Comparison of ENCODE assay signal across 31 cellular contexts in genomic region chr12:98817779-98818178, GRCh38.
"Had no signal": no experiment of that assay in that cellular context is flagged by ENCODE, and none has a peak within 500 bp of the region (broad histone marks: within the 10 kb centered on the region; RNA-seq: fewer than 3 reads in every experiment).

No MANE protein-coding gene starts in this region.

- ATAC-seq: activated CD8-positive, alpha-beta memory T cell treated with anti-CD3 and anti-CD28 coated beads, Interleukin-2, amount 10 ng/mL, durations not matched to agents 7 days and 5 days; activated naive CD8-positive, alpha-beta T cell treated with anti-CD3 and anti-CD28 coated beads, Interleukin-2, amount 50 U/mL, for 24 hours; Panc1 had no signal

- H3K27ac ChIP-seq: WERI-Rb-1 had no signal

- H3K27ac Mint-ChIP-seq: activated CD4-positive, alpha-beta memory T cell treated with anti-CD3 and anti-CD28 coated beads, Interleukin-2, amount 10 ng/mL, durations not matched to agents 7 days and 5 days; activated CD8-positive, alpha-beta memory T cell treated with anti-CD3 and anti-CD28 coated beads, Interleukin-2, amount 10 ng/mL, durations not matched to agents 7 days and 5 days; activated naive CD4-positive, alpha-beta T cell treated with anti-CD3 and anti-CD28 coated beads, Interleukin-2, amount 10 ng/mL, durations not matched to agents 7 days and 5 days; activated naive CD8-positive, alpha-beta T cell; activated naive CD8-positive, alpha-beta T cell treated with anti-CD3 and anti-CD28 coated beads, Interleukin-2, amount 50 U/mL, for 24 hours had no signal

- DNase-seq: activated CD4-positive, alpha-beta memory T cell treated with anti-CD3 and anti-CD28 coated beads, Interleukin-2, amount 10 ng/mL, durations not matched to agents 7 days and 5 days; activated CD4-positive, alpha-beta T cell treated with anti-CD3 and anti-CD28 coated beads for 1 hour; activated CD4-positive, alpha-beta T cell treated with anti-CD3 and anti-CD28 coated beads for 48 hours; activated CD4-positive, CD25-positive, alpha-beta regulatory T cell; activated CD8-positive, alpha-beta memory T cell treated with anti-CD3 and anti-CD28 coated beads for 24 hours; activated CD8-positive, alpha-beta memory T cell treated with anti-CD3 and anti-CD28 coated beads, Interleukin-2, amount 10 ng/mL, durations not matched to agents 7 days and 5 days; activated CD8-positive, alpha-beta memory T cell treated with anti-CD3 and anti-CD28 coated beads, Interleukin-2, amount 50 U/mL, for 48 hours; activated effector memory CD4-positive, alpha-beta T cell treated with Interleukin-2 at 50 U/mL for 16 hours; activated naive CD4-positive, alpha-beta T cell treated with anti-CD3 and anti-CD28 coated beads, Interleukin-2, amount 10 ng/mL, durations not matched to agents 7 days and 5 days; activated naive CD8-positive, alpha-beta T cell treated with anti-CD3 and anti-CD28 coated beads, Interleukin-2, amount 50 U/mL, for 24 hours; activated T-cell treated with anti-CD3 and anti-CD28 coated beads, Interleukin-2, amount 50 U/mL, for 48 hours; anterior cingulate cortex; caudate nucleus; Kasumi-1; KG1; MG63; MV-4-11; NCI-H1092; NCI-H1436 treated with DMSO at 0.1 percent for 48 hours; NCI-H1694 treated with DMSO at 0.1 percent for 48 hours; NCI-H2029; NCI-H446; NCI-H510A treated with DMSO at 0.1 percent for 48 hours; NCI-H526 treated with DMSO at 0.1 percent for 48 hours; NCI-H774; SHP77 treated with DMSO at 0.1 percent for 48 hours; T1000; WERI-Rb-1 had no signal

- H3K27me3 Mint-ChIP-seq: brain had no signal

- H3K27me3 ChIP-seq: MG63 had no signal

- H3K4me1 Mint-ChIP-seq: activated CD4-positive, alpha-beta memory T cell treated with anti-CD3 and anti-CD28 coated beads, Interleukin-2, amount 10 ng/mL, durations not matched to agents 7 days and 5 days; activated CD8-positive, alpha-beta memory T cell treated with anti-CD3 and anti-CD28 coated beads, Interleukin-2, amount 10 ng/mL, durations not matched to agents 7 days and 5 days; activated naive CD4-positive, alpha-beta T cell treated with anti-CD3 and anti-CD28 coated beads, Interleukin-2, amount 10 ng/mL, durations not matched to agents 7 days and 5 days; activated naive CD8-positive, alpha-beta T cell treated with anti-CD3 and anti-CD28 coated beads, Interleukin-2, amount 50 U/mL, for 24 hours had no signal

- H3K9me3 ChIP-seq: MG63 had no signal

- H3K36me3 ChIP-seq: MG63, WERI-Rb-1 had no signal

- H3K9me3 Mint-ChIP-seq: activated CD4-positive, alpha-beta memory T cell treated with anti-CD3 and anti-CD28 coated beads, Interleukin-2, amount 10 ng/mL, durations not matched to agents 7 days and 5 days; activated naive CD4-positive, alpha-beta T cell treated with anti-CD3 and anti-CD28 coated beads, Interleukin-2, amount 10 ng/mL, durations not matched to agents 7 days and 5 days; activated naive CD8-positive, alpha-beta T cell treated with anti-CD3 and anti-CD28 coated beads, Interleukin-2, amount 50 U/mL, for 24 hours; brain had no signal

- H3K4me3 Mint-ChIP-seq: activated CD4-positive, alpha-beta memory T cell treated with anti-CD3 and anti-CD28 coated beads, Interleukin-2, amount 10 ng/mL, durations not matched to agents 7 days and 5 days; activated CD8-positive, alpha-beta memory T cell treated with anti-CD3 and anti-CD28 coated beads, Interleukin-2, amount 10 ng/mL, durations not matched to agents 7 days and 5 days; activated naive CD4-positive, alpha-beta T cell treated with anti-CD3 and anti-CD28 coated beads, Interleukin-2, amount 10 ng/mL, durations not matched to agents 7 days and 5 days; activated naive CD8-positive, alpha-beta T cell; activated naive CD8-positive, alpha-beta T cell treated with anti-CD3 and anti-CD28 coated beads, Interleukin-2, amount 50 U/mL, for 24 hours; brain had no signal

- H3K4me3 ChIP-seq: MG63 had no signal

- H3K36me3 Mint-ChIP-seq: activated CD8-positive, alpha-beta memory T cell treated with anti-CD3 and anti-CD28 coated beads, Interleukin-2, amount 10 ng/mL, durations not matched to agents 7 days and 5 days; activated naive CD4-positive, alpha-beta T cell treated with anti-CD3 and anti-CD28 coated beads, Interleukin-2, amount 10 ng/mL, durations not matched to agents 7 days and 5 days; activated naive CD8-positive, alpha-beta T cell; brain had no signal
